In the genomic region with DNA sequence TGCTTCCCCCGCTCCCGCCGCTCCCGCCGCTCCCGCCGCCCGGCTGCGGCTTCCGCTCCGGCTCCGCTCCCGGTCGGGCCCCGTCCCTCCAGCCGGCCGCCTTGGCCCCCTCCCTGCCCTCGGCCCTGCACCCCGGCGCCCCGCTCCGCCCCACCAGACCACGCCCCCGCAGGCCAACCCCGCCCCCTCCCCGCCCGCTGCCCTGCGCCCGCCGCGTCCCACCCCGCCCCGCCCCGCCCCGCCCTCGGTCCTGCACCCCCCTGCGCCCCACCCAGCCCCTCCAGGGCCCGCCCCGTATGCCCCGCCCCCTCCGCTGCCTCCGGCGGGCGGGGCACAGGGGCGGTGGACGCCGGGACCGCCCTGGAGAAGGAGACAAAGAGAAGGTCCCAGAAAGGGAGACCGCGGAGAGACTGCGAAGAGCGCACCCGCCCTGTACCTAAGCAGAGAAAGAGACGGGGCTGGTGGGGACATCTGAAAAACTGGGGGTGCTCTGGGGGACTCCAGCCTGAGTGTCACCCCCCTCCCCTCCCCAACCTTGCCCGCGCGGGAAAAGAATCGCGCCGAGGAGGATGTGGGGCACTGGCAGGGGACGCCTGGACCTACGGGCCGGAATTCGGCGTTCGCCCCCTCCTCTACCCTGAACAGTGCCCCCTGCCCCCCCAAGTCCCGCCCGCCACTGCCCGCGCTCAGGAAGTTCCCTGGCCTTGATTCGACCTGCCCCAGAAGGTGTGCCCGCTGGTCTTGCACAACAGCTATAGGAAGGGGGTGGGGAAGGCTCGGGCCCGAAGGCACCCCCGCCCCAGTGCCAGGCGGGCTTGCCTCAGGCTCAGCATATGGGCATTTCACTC, we compare ENCODE assay signal across 8 cellular contexts. TPM values are rescaled to one million over a fixed set of nuclear protein-coding genes. Genes with fewer than 3 reads are reported as not detected.
A peak's percentile ranks its signal among the peaks of the same experiment; 100 is the strongest.
DNase-seq lines count a peak whose midpoint lies in the region; ATAC-seq and TF ChIP-seq lines count a peak whose summit lies in the region.

No MANE protein-coding gene starts in this region.

- peak overlapping the region; percentile 73 for H3K23ac ChIP-seq in neuronal stem cell (ENCODE audit: low read depth, low read length, poor library complexity)

- WGBS in neuronal stem cell (ENCODE audit: extremely low coverage in 2 of 2, insufficient read length in 2 of 2, insufficient replicate concordance in 1 of 2), 2 donors, result no CpG with 5 or more reads among the region's 76 CpGs

- TF ChIP-seq CTCF in foreskin keratinocyte (conservative IDR thresholded peaks at IDR 0.05), result no peak

- H3K27me3 ChIP-seq in foreskin keratinocyte (no peaks in the 10 kb centered on the region), neuronal stem cell (ENCODE audit: control insufficient read depth in 3 of 3, insufficient read depth in 3 of 3, low read depth in 1 of 3, low read length in 3 of 3) (peaks cover 0 to 9% (median 0%) of the 10 kb centered on the region in 3 experiments), subcutaneous abdominal adipose tissue (ENCODE audit: control insufficient read depth in 5 of 5, insufficient read depth in 4 of 5, low read length in 5 of 5) (no peaks in the 10 kb centered on the region)

- peak; percentile 51 for ATAC-seq in GM18498 (IDR thresholded peaks at IDR 0.05; ENCODE audit: unreplicated experiment)
- peak; percentile 52 for ATAC-seq in foreskin keratinocyte

- H2AK5ac ChIP-seq in neuronal stem cell (ENCODE audit: low read depth, low read length), result peak overlapping the region; percentile 99

- H2BK5ac ChIP-seq in neuronal stem cell (ENCODE audit: low read length), result peak overlapping the region; percentile 80

- peak overlapping the region; percentile 98 for H3K14ac ChIP-seq in neuronal stem cell (ENCODE audit: low read length)

- H3K79me1 ChIP-seq in neuronal stem cell (ENCODE audit: low read depth, low read length), result peaks cover 4% of the 10 kb centered on the region

- no peak overlapping the region for H4K91ac ChIP-seq in neuronal stem cell (ENCODE audit: low read depth, low read length, poor library complexity)

- H3K4me3 ChIP-seq in neuronal stem cell (ENCODE audit: low read length in 2 of 2), result peak overlapping the region; percentile 74 to 80
- H3K4me3 ChIP-seq in subcutaneous abdominal adipose tissue (ENCODE audit: low read depth in 1 of 5, low read length in 5 of 5), result peak overlapping the region in 4 of 5 donors; percentile 72 to 77 (median 74)

- H2BK12ac ChIP-seq in neuronal stem cell (ENCODE audit: low read length), result peak overlapping the region; percentile 89

- H2BK15ac ChIP-seq in neuronal stem cell (ENCODE audit: low read length), result peak overlapping the region; percentile 99

- no peaks in the 10 kb centered on the region for H3K36me3 ChIP-seq in KOPT-K1 (ENCODE audit: insufficient read depth, low read length)
- no peaks in the 10 kb centered on the region for H3K36me3 ChIP-seq in neuronal stem cell (replicated peaks in 1 of 2; ENCODE audit: control insufficient read depth in 2 of 2, insufficient read depth in 2 of 2, low read length in 2 of 2)
- peaks cover 0 to 4% (median 0%) of the 10 kb centered on the region in 5 donors for H3K36me3 ChIP-seq in subcutaneous abdominal adipose tissue (ENCODE audit: control insufficient read depth in 5 of 5, insufficient read depth in 5 of 5, low read length in 5 of 5)

- H3K9ac ChIP-seq in neuronal stem cell (ENCODE audit: low read depth, low read length, poor library complexity) (peak overlapping the region; percentile 96), subcutaneous abdominal adipose tissue (ENCODE audit: low read length in 5 of 5) (peak overlapping the region in 4 of 5 donors; percentile 52 to 78 (median 64))

- peak overlapping the region; percentile 92 for H3K4me2 ChIP-seq in neuronal stem cell (ENCODE audit: insufficient read depth, low read length, poor library complexity, severe bottlenecking)

- peak overlapping the region; percentile 75 for H2BK120ac ChIP-seq in neuronal stem cell (ENCODE audit: low read depth, low read length)

- no peaks in the 10 kb centered on the region for H3K9me3 ChIP-seq in KOPT-K1 (ENCODE audit: insufficient read depth, low read length, poor library complexity, severe bottlenecking)
- H3K9me3 ChIP-seq in neuronal stem cell (replicated peaks in 1 of 2; ENCODE audit: control insufficient read depth in 2 of 2, insufficient read depth in 1 of 2, low read depth in 1 of 2, low read length in 2 of 2), result no peaks in the 10 kb centered on the region
- H3K9me3 ChIP-seq in subcutaneous abdominal adipose tissue (ENCODE audit: control insufficient read depth in 5 of 5, low read length in 5 of 5), result no peaks in the 10 kb centered on the region

- peak; percentile 77 for DNase-seq in SK-N-DZ (ENCODE audit: low spot score)
- peak; percentile 42 to 75 (median 58) for DNase-seq in activated naive CD4-positive, alpha-beta T cell (lab: John Stamatoyannopoulos, UW)
- peak in 1 of 2 donors; percentile 45 for DNase-seq in foreskin keratinocyte
- DNase-seq in neuronal stem cell (ENCODE audit: low spot score), result peak; percentile 89
- DNase-seq in HPDE6-E6E7 (ENCODE audit: extremely low spot score), result no peak

- peak overlapping the region; percentile 97 for H3K18ac ChIP-seq in neuronal stem cell (ENCODE audit: low read length)

- H3K27ac ChIP-seq in KOPT-K1 (ENCODE audit: low read depth, low read length, poor library complexity, severe bottlenecking), result peak overlapping the region; percentile 67
- peak overlapping the region; percentile 81 for H3K27ac ChIP-seq in foreskin keratinocyte
- no peak overlapping the region for H3K27ac ChIP-seq in neuronal stem cell (replicated peaks; ENCODE audit: low read length)
- H3K27ac ChIP-seq in subcutaneous abdominal adipose tissue (ENCODE audit: low read depth, low read length), result peak overlapping the region; percentile 74

- peak overlapping the region; percentile 94 for H2AFZ ChIP-seq in neuronal stem cell (ENCODE audit: low read length)

- peak overlapping the region; percentile 90 for H4K8ac ChIP-seq in neuronal stem cell (ENCODE audit: low read depth, low read length)

- H3K4me1 ChIP-seq in foreskin keratinocyte (peaks cover 21% of the 10 kb centered on the region), neuronal stem cell (ENCODE audit: control insufficient read depth in 2 of 2, insufficient read depth in 1 of 2, low read depth in 1 of 2, low read length in 2 of 2) (peaks cover 21 to 22% of the 10 kb centered on the region in 2 donors), subcutaneous abdominal adipose tissue (ENCODE audit: control insufficient read depth in 5 of 5, insufficient read depth in 5 of 5, low read length in 5 of 5) (peaks cover 2 to 37% (median 27%) of the 10 kb centered on the region in 5 donors)

- H3K4ac ChIP-seq in neuronal stem cell (ENCODE audit: low read length), result peak overlapping the region; percentile 72

RNA-seq across cellular contexts. Expression of a gene that starts 42.9 kb away (rescaled TPM):
- 39.9 and 64.1 TPM in 2 replicates for polyA plus RNA-seq in SK-N-DZ (2014; cell fraction: cytosol; rRNA removed)
- 25.0 and 104 TPM in 2 replicates for polyA plus RNA-seq in SK-N-DZ (2014; cell fraction: nucleus; rRNA removed)
- total RNA-seq in foreskin keratinocyte, result 20.2 and 20.6 TPM in 2 replicates
- 15.5 and 18.7 TPM in 2 replicates for polyA plus RNA-seq in foreskin keratinocyte
- polyA plus RNA-seq in neuronal stem cell (2013, experiment 1 of 2), result 33.7 TPM
- 32.9 TPM for polyA plus RNA-seq in neuronal stem cell (2013, experiment 2 of 2)
